8 cellular contexts compared by ENCODE assay signal in genomic region chr6:170552765-170553685, GRCh38. TPM values are rescaled to one million over a fixed set of nuclear protein-coding genes. Genes with fewer than 3 reads are reported as not detected.
DNase-seq lines count a peak whose midpoint lies in the region; TF ChIP-seq lines count a peak whose summit lies in the region.

Gene PSMB1, minus strand, starts transcription at chr6:170553307. Its CDS starts 65 bp downstream, at chr6:170553242.

- 3% methylated on average over 26 of the region's 46 CpGs for WGBS in SK-N-SH (ENCODE audit: low lambda C conversion rate)

- peaks cover 18% of the 10 kb centered on the region; the same call in 1 of the 2 replicates for H3K4me1 Mint-ChIP-seq in HFFc6 (ENCODE audit: low read depth)

- H3K9me2 ChIP-seq in SK-N-SH, result no peaks in the 10 kb centered on the region

- peaks cover 28 to 37% of the 10 kb centered on the region in 2 experiments for H3K36me3 ChIP-seq in SK-N-SH (replicated peaks in 1 of 2; ENCODE audit: control insufficient read depth in 1 of 2, insufficient read depth in 2 of 2, low read length in 1 of 2)

- H3K27ac ChIP-seq in SK-N-SH (ENCODE audit: low read depth in 2 of 2, low read length in 1 of 2), result peak within 1 kb of the TSS; percentile 92 to 96
- peak within 1 kb of the TSS; percentile 80 for H3K27ac ChIP-seq in temporal lobe (ENCODE audit: low read depth, low read length)

- no peak for TF ChIP-seq RAD21 in SK-N-SH (IDR thresholded peaks at IDR 0.05; ENCODE audit: low read length)

- H3K9me3 ChIP-seq in SK-N-SH, result no peaks in the 10 kb centered on the region

- H3K79me2 ChIP-seq in SK-N-SH (ENCODE audit: insufficient read depth), result peaks cover 90% of the 10 kb centered on the region

- H3K4me3 Mint-ChIP-seq in HFFc6, result no peak within 1 kb of the TSS

- H3K4me3 ChIP-seq in NB4 (ENCODE audit: low read depth, low read length) (peak within 1 kb of the TSS; percentile 96), SK-N-SH (ENCODE audit: low read depth in 2 of 2, low read length in 1 of 2) (peak within 1 kb of the TSS; percentile 89 to 100)

- H3K27me3 Mint-ChIP-seq in HFFc6 (ENCODE audit: insufficient read depth), result no peaks in the 10 kb centered on the region; the same call in 1 of the 2 replicates

- peaks cover 47% of the 10 kb centered on the region for H4K20me1 ChIP-seq in SK-N-SH (ENCODE audit: insufficient read depth)

- H3K4me2 ChIP-seq in SK-N-SH, result peak within 1 kb of the TSS; percentile 91

- TF ChIP-seq CTCF in HFFc6 (IDR thresholded peaks at IDR 0.05) (no peak; the same call in 1 of the 2 replicates), NB4 (IDR thresholded peaks at IDR 0.05; ENCODE audit: low read depth, low read length) (no peak), SK-N-SH (IDR thresholded peaks at IDR 0.05) (no peak)

- peak in 1 of 2 experiments; percentile 39; a peak in 1 of 4 replicates for TF ChIP-seq EP300 in SK-N-SH (IDR thresholded peaks at IDR 0.05; ENCODE audit: borderline replicate concordance in 1 of 2, low read depth in 1 of 2, low read length in 1 of 2)

- DNase-seq in GM04504 (ENCODE audit: low read depth) (peak; percentile 86), HFFc6 (peak; percentile 92), NB4 (ENCODE audit: low read depth) (peak; percentile 97), SK-N-SH (peak; percentile 80), glomerular endothelial cell (ENCODE audit: extremely low read depth, low read depth, low spot score) (peak; percentile 84), occipital lobe (lab: John Stamatoyannopoulos, UW) (peak; percentile 93)
- peak; percentile 83 for DNase-seq in activated naive CD4-positive, alpha-beta T cell treated with anti-CD3 and anti-CD28 coated beads, Interleukin-2, amount 50 U/mL, for 16 hours

- CTCF ChIA-PET in SK-N-SH (lab: Yijun Ruan, JAX), result interaction anchor here (1.2 to 1.5 kb wide), 2 partner anchors 721 to 762 kb away, joined by 4 to 5 read pairs; no protein-coding TSS in a partner anchor

- no peak within 1 kb of the TSS for H3K27ac Mint-ChIP-seq in HFFc6

- peaks cover 19 to 23% of the 10 kb centered on the region in 2 experiments; a peak in 3 of 4 replicates for H3K4me1 ChIP-seq in SK-N-SH (ENCODE audit: control insufficient read depth in 1 of 2, insufficient read depth in 2 of 2, low read depth in 1 of 2, low read length in 1 of 2)

- peaks cover 10% of the 10 kb centered on the region for H3F3A ChIP-seq in SK-N-SH (replicated peaks; ENCODE audit: insufficient read depth)

- H3K27me3 ChIP-seq in SK-N-SH (ENCODE audit: insufficient read depth), result no peaks in the 10 kb centered on the region

- H3K36me3 Mint-ChIP-seq in HFFc6 (ENCODE audit: low read depth), result peaks cover 26% of the 10 kb centered on the region

- POLR2A ChIA-PET in SK-N-SH (lab: Yijun Ruan, JAX), result interaction anchor here (0.6 to 1.3 kb wide), 6 partner anchors 15 to 803 kb away, joined by 3 to 10 read pairs (median 4); partner anchors contain the start of gene PDCD2

- H3K9ac ChIP-seq in SK-N-SH, result peak within 1 kb of the TSS; percentile 90

- H2AFZ ChIP-seq in SK-N-SH (ENCODE audit: low read depth), result peak within 1 kb of the TSS; percentile 89

- H3K9me3 Mint-ChIP-seq in HFFc6, result no peaks in the 10 kb centered on the region

- peak; percentile 95 for TF ChIP-seq POLR2A in NB4 (IDR thresholded peaks at IDR 0.05; ENCODE audit: extremely low read depth, insufficient read length)

TF ChIP-seq in SK-N-SH, 30 proteins besides CTCF, POLR2A, EP300 and RAD21 (continues in another document):
- TF ChIP-seq ZBTB33 (IDR thresholded peaks at IDR 0.05; ENCODE audit: borderline replicate concordance, low read depth), result peak; percentile 69
- TF ChIP-seq MEF2A (IDR thresholded peaks at IDR 0.05; ENCODE audit: borderline replicate concordance, low read depth), result no peak
- TF ChIP-seq RCOR1 (IDR thresholded peaks at IDR 0.05; ENCODE audit: low read length), result no peak
- no peak for TF ChIP-seq RXRA (IDR thresholded peaks at IDR 0.05; ENCODE audit: borderline replicate concordance, low read depth)
- no peak for TF ChIP-seq GATA2 (CRISPR knock-in tag; IDR thresholded peaks at IDR 0.05)
- no peak for TF ChIP-seq USF2 (IDR thresholded peaks at IDR 0.05; ENCODE audit: borderline replicate concordance, low read depth, low read length)
- no peak for TF ChIP-seq FOXJ3 (CRISPR knock-in tag; IDR thresholded peaks at IDR 0.05)
- TF ChIP-seq SIN3A (IDR thresholded peaks at IDR 0.05; ENCODE audit: borderline replicate concordance, low read depth, low read length), result peak; percentile 92; the same call in 1 of the 2 replicates
- no peak for TF ChIP-seq FOXM1 (IDR thresholded peaks at IDR 0.05; ENCODE audit: low read depth)
- 0 out of 2 replicates have a peak, but pooled peaks have one; percentile 7 for TF ChIP-seq IRF3 (IDR thresholded peaks at IDR 0.05; ENCODE audit: low read depth, low read length)
- peak; percentile 51 for TF ChIP-seq NRF1 (IDR thresholded peaks at IDR 0.05; ENCODE audit: low read depth, low read length)
- TF ChIP-seq EZH2phosphoT487 (IDR thresholded peaks at IDR 0.05; ENCODE audit: borderline replicate concordance, low read depth), result no peak
- peak; percentile 96 for TF ChIP-seq POLR2AphosphoS5 (IDR thresholded peaks at IDR 0.05; ENCODE audit: low read depth, low read length)
- TF ChIP-seq USF1 (IDR thresholded peaks at IDR 0.05; ENCODE audit: borderline replicate concordance, low read depth), result no peak
- no peak; the same call in 1 of the 2 replicates for TF ChIP-seq REST (IDR thresholded peaks at IDR 0.05; ENCODE audit: low read depth, low read length)

RNA-seq across cellular contexts. Expression of gene PSMB1, which starts in this region (rescaled TPM):
- total RNA-seq in HFFc6 (2021; fragmentation: NEBNext Ultra II Directional; extraction: Animal tissue kit (Norgen Biotek cat#: 25700)), result 100 to 1,000 TPM; 227 to 265 (median 252) TPM
- polyA plus RNA-seq in SK-N-SH (2012; rRNA removed), result 546 and 588 TPM in 2 replicates
- polyA plus RNA-seq in SK-N-SH (2012; cell fraction: cytosol; rRNA removed), result 606 and 697 TPM in 2 replicates
- polyA plus RNA-seq in SK-N-SH (2012; cell fraction: nucleus; rRNA removed), result 255 and 311 TPM in 2 replicates
- total RNA-seq in glomerular endothelial cell, result 274 and 328 TPM in 2 replicates
- total RNA-seq in occipital lobe, result 203 TPM
- 127 TPM for total RNA-seq in temporal lobe

Comparison
In these comparisons a context has a peak if more than half of its experiments do, and no peak if none do; other contexts are left out.
1. Peak in every context shown above with its lines: DNase-seq, H3K4me3 ChIP-seq and H3K27ac ChIP-seq.